19 cellular contexts compared by ENCODE assay signal in genomic region chr14:58626441-58626840, GRCh38. TPM values are rescaled to one million over a fixed set of nuclear protein-coding genes. Genes with fewer than 3 reads are reported as not detected.
A peak's percentile ranks its signal among the peaks of the same experiment; 100 is the strongest.
DNase-seq lines count a peak whose midpoint lies in the region; ATAC-seq, FAIRE-seq and TF ChIP-seq lines count a peak whose summit lies in the region.
"Had no signal": no experiment of that assay in that cellular context is flagged by ENCODE, and none has a peak within 500 bp of the region (broad histone marks: within the 10 kb centered on the region; RNA-seq: fewer than 3 reads in every experiment).

No MANE protein-coding gene starts in this region.

- no peaks in the 10 kb centered on the region for H3K79me2 ChIP-seq in mammary epithelial cell (ENCODE audit: insufficient read depth, low read length)

- no peak overlapping the region for H3K9ac ChIP-seq in BLaER1 treated with 17β-estradiol and CSF1 and Interleukin-3, amounts not matched to agents 10 nM and 100 nM
- H3K9ac ChIP-seq in mammary epithelial cell (ENCODE audit: insufficient read depth, low read length), result no peak overlapping the region

- no peak for ATAC-seq in stimulated activated effector memory CD8-positive, alpha-beta T cell treated with anti-CD3 and anti-CD28 coated beads, Interleukin-12 subunit alpha, Interleukin-12 subunit beta, amount 100 ng/mL, for 72 hours
- ATAC-seq in HG03175 (IDR thresholded peaks at IDR 0.05; ENCODE audit: unreplicated experiment), result no peak
- ATAC-seq: heart left ventricle, K562 had no signal

- H3K9me3 Mint-ChIP-seq in stimulated activated effector memory CD8-positive, alpha-beta T cell treated with anti-CD3 and anti-CD28 coated beads, Interleukin-12 subunit alpha, Interleukin-12 subunit beta, amount 100 ng/mL, for 72 hours, result no peaks in the 10 kb centered on the region
- H3K9me3 Mint-ChIP-seq: activated B cell treated with CpG ODN at 0.5 μM for 24 hours had no signal

- H3K27ac Mint-ChIP-seq in stimulated activated effector memory CD8-positive, alpha-beta T cell treated with anti-CD3 and anti-CD28 coated beads, Interleukin-12 subunit alpha, Interleukin-12 subunit beta, amount 100 ng/mL, for 72 hours, result no peak overlapping the region
- H3K27ac Mint-ChIP-seq: activated B cell treated with CpG ODN at 0.5 μM for 24 hours had no signal

- FAIRE-seq in HTR-8/SVneo (lab: Jason Lieb, UNC), result peak; percentile 69
- FAIRE-seq: endometrium, G401.6, K562 had no signal

- TF ChIP-seq POLR2A in adrenal gland (IDR thresholded peaks at IDR 0.05), result no peak

- H4K20me1 ChIP-seq in BLaER1 treated with 17β-estradiol and CSF1 and Interleukin-3, amounts not matched to agents 10 nM and 100 nM, result no peaks in the 10 kb centered on the region
- no peaks in the 10 kb centered on the region for H4K20me1 ChIP-seq in mammary epithelial cell (ENCODE audit: insufficient read depth, low read length)

- H3K4me1 Mint-ChIP-seq in stimulated activated effector memory CD8-positive, alpha-beta T cell treated with anti-CD3 and anti-CD28 coated beads, Interleukin-12 subunit alpha, Interleukin-12 subunit beta, amount 100 ng/mL, for 72 hours, result no peaks in the 10 kb centered on the region
- H3K4me1 Mint-ChIP-seq: activated B cell treated with CpG ODN at 0.5 μM for 24 hours had no signal

- WGBS in mammary epithelial cell (ENCODE audit: low coverage, missing lambda C conversion rate), result 19% methylated on average over 3 of the region's 3 CpGs
- WGBS in mesodermal cell (ENCODE audit: insufficient coverage in 2 of 2), 2 experiments, result 6 to 33% methylated on average over 2 to 3 of the region's 3 CpGs
- 34 to 41% (median 35%) methylated on average over 3 of the region's 3 CpGs for WGBS in adrenal gland, 4 donors

- H3K4me3 Mint-ChIP-seq in stimulated activated effector memory CD8-positive, alpha-beta T cell treated with anti-CD3 and anti-CD28 coated beads, Interleukin-12 subunit alpha, Interleukin-12 subunit beta, amount 100 ng/mL, for 72 hours, result no peak overlapping the region
- H3K4me3 Mint-ChIP-seq: activated B cell treated with CpG ODN at 0.5 μM for 24 hours had no signal

- CTCF ChIA-PET in mammary epithelial cell (lab: Charles Lee; ENCODE audit: low non-redundant PET), result no interaction called here

- dilution Hi-C loops in mammary epithelial cell (cut with HindIII; ENCODE audit: low sequenced_read_pairs), result no loop called here

- no peak overlapping the region for H3K27ac ChIP-seq in BLaER1 treated with 17β-estradiol and CSF1 and Interleukin-3, amounts not matched to agents 10 nM and 100 nM
- no peak overlapping the region for H3K27ac ChIP-seq in mammary epithelial cell (ENCODE audit: insufficient read depth, low read depth, low read length)
- peak overlapping the region; percentile 50 for H3K27ac ChIP-seq in mesodermal cell (ENCODE audit: low read depth, low read length, severe bottlenecking)
- no peak overlapping the region for H3K27ac ChIP-seq in adrenal gland
- H3K27ac ChIP-seq: C4-2B, heart left ventricle had no signal

- H3K9me3 ChIP-seq in BLaER1 treated with 17β-estradiol and CSF1 and Interleukin-3, amounts not matched to agents 10 nM and 100 nM (replicated peaks in 1 of 11), result no peaks in the 10 kb centered on the region
- H3K9me3 ChIP-seq in mammary epithelial cell (replicated peaks; ENCODE audit: insufficient read depth, low read length), result no peaks in the 10 kb centered on the region
- no peaks in the 10 kb centered on the region for H3K9me3 ChIP-seq in mesodermal cell (ENCODE audit: control insufficient read depth, low read length)
- no peaks in the 10 kb centered on the region for H3K9me3 ChIP-seq in adrenal gland (replicated peaks in 1 of 3)
- H3K9me3 ChIP-seq: heart left ventricle had no signal

- no peaks in the 10 kb centered on the region for H3K36me3 Mint-ChIP-seq in stimulated activated effector memory CD8-positive, alpha-beta T cell treated with anti-CD3 and anti-CD28 coated beads, Interleukin-12 subunit alpha, Interleukin-12 subunit beta, amount 100 ng/mL, for 72 hours

- TF ChIP-seq CTCF in mammary epithelial cell (conservative IDR thresholded peaks at IDR 0.05 in 1 of 2, IDR thresholded peaks at IDR 0.05 in 1 of 2; ENCODE audit: extremely low read depth in 1 of 2, insufficient read depth in 1 of 2, low read depth in 1 of 2, low read length in 2 of 2), result no peak
- no peak for TF ChIP-seq CTCF in adrenal gland (IDR thresholded peaks at IDR 0.05)

- H3K4me2 ChIP-seq in BLaER1 treated with 17β-estradiol and CSF1 and Interleukin-3, amounts not matched to agents 10 nM and 100 nM, result peak overlapping the region in 10 of 11 experiments; percentile 15 to 68 (median 31); a peak in 17 of 22 replicates
- no peak overlapping the region for H3K4me2 ChIP-seq in mammary epithelial cell (ENCODE audit: insufficient read depth, low read depth, low read length)

- intact Hi-C loops in mammary epithelial cell (cut with micrococcal nuclease), result no loop called here
- intact Hi-C loops in adrenal gland (cut with DNase I), result loop anchor here in 1 of 2 donors (10.0 kb wide), 1 partner anchor 122 kb away; no protein-coding TSS in a partner anchor

- H2AFZ ChIP-seq in mammary epithelial cell (ENCODE audit: low read depth, low read length), result no peak overlapping the region

- in situ Hi-C loops in mammary epithelial cell (cut with MboI; ENCODE audit: low sequenced_read_pairs in 2 of 2), result loop anchor here (25.0 kb wide), 2 partner anchors 386 to 811 kb away; no protein-coding TSS in a partner anchor

- peaks cover 7 to 17% (median 10%) of the 10 kb centered on the region in 10 experiments; a peak in 19 of 20 replicates for H3K4me1 ChIP-seq in BLaER1 treated with 17β-estradiol and CSF1 and Interleukin-3, amounts not matched to agents 10 nM and 100 nM
- H3K4me1 ChIP-seq in mammary epithelial cell (ENCODE audit: insufficient read depth, low read length) (no peaks in the 10 kb centered on the region), mesodermal cell (ENCODE audit: control insufficient read depth, insufficient read depth, low read length, poor library complexity, severe bottlenecking) (peaks cover 50% of the 10 kb centered on the region), adrenal gland (replicated peaks in 1 of 2) (no peaks in the 10 kb centered on the region)
- H3K4me1 ChIP-seq: heart left ventricle had no signal

- no peaks in the 10 kb centered on the region for H3K27me3 ChIP-seq in BLaER1 treated with 17β-estradiol and CSF1 and Interleukin-3, amounts not matched to agents 10 nM and 100 nM
- no peaks in the 10 kb centered on the region for H3K27me3 ChIP-seq in mammary epithelial cell (ENCODE audit: insufficient read depth, low read length)
- no peaks in the 10 kb centered on the region for H3K27me3 ChIP-seq in adrenal gland

- H3K4me3 ChIP-seq in BLaER1 treated with 17β-estradiol and CSF1 and Interleukin-3, amounts not matched to agents 10 nM and 100 nM, result no peak overlapping the region
- no peak overlapping the region for H3K4me3 ChIP-seq in mammary epithelial cell (replicated peaks in 1 of 3; ENCODE audit: insufficient read depth in 1 of 3, low read depth in 2 of 3, low read length in 3 of 3)
- H3K4me3 ChIP-seq in mesodermal cell (ENCODE audit: extremely low read depth, insufficient read depth, low read length, poor library complexity, severe bottlenecking), result no peak overlapping the region
- no peak overlapping the region for H3K4me3 ChIP-seq in adrenal gland
- H3K4me3 ChIP-seq: heart left ventricle, K562 had no signal

- no TSS peak for BruUV-seq in mammary epithelial cell (replicated peaks; lab: Mats Ljungman, UMichigan)

- DNase-seq in HTR-8/SVneo (ENCODE audit: insufficient read length, low spot score), result no peak
- DNase-seq in mammary epithelial cell, result peak; percentile 35
- no peak for DNase-seq in stimulated activated effector memory CD8-positive, alpha-beta T cell treated with anti-CD3 and anti-CD28 coated beads, Interleukin-12 subunit alpha, Interleukin-12 subunit beta, amount 100 ng/mL, for 72 hours (ENCODE audit: low spot score in 2 of 2)
- DNase-seq in adrenal gland, result no peak
- no peak for DNase-seq in DMS53 (lab: John Stamatoyannopoulos, UW)
- DNase-seq: activated B cell treated with CpG ODN at 0.5 μM for 24 hours; activated CD8-positive, alpha-beta memory T cell treated with anti-CD3 and anti-CD28 coated beads, Interleukin-2, amount 50 U/mL, for 4 hours; activated naive CD4-positive, alpha-beta T cell treated with anti-CD3 and anti-CD28 coated beads, Interleukin-2, amount 50 U/mL, for 16 hours; central memory CD4-positive, alpha-beta T cell; heart left ventricle; NCI-H1436 treated with DMSO at 0.1 percent for 48 hours; NCI-H345 had no signal

- no peaks in the 10 kb centered on the region for H3K36me3 ChIP-seq in BLaER1 treated with 17β-estradiol and CSF1 and Interleukin-3, amounts not matched to agents 10 nM and 100 nM
- H3K36me3 ChIP-seq in mammary epithelial cell (ENCODE audit: insufficient read depth, low read length) (no peaks in the 10 kb centered on the region), mesodermal cell (ENCODE audit: control insufficient read depth, insufficient read depth, low read length) (no peaks in the 10 kb centered on the region), adrenal gland (replicated peaks in 1 of 2) (no peaks in the 10 kb centered on the region)
- H3K36me3 ChIP-seq: heart left ventricle had no signal

RNA-seq across cellular contexts. Expression of gene DACT1, which starts 11.3 kb away (rescaled TPM):
- 1 to 10 TPM in 1 of 2 donors, under 1 TPM in 1; 0.28 to 3.3 TPM for total RNA-seq in mammary epithelial cell
- 0.08 TPM for polyA plus RNA-seq in mammary epithelial cell
- polyA minus RNA-seq in mammary epithelial cell, result not detected
- 117 TPM for polyA plus RNA-seq in mesodermal cell (2013, experiment 1 of 2)
- polyA plus RNA-seq in mesodermal cell (2013, experiment 2 of 2), result 92.4 TPM
- total RNA-seq in adrenal gland, result 10 to 100 TPM in 7 of 8 donors, 1 to 10 TPM in 1; 5.6 to 32.1 (median 14.3) TPM
- polyA plus RNA-seq in adrenal gland, result 1 to 10 TPM; 2.9 to 5.3 (median 3.7) TPM
